In genomic region chr6:167795874-167796667, GRCh38 we compare ENCODE assay signal across 8 cellular contexts. TPM values are rescaled to one million over a fixed set of nuclear protein-coding genes. Genes with fewer than 3 reads are reported as not detected.
DNase-seq lines count a peak whose midpoint lies in the region; ATAC-seq and TF ChIP-seq lines count a peak whose summit lies in the region.

No MANE protein-coding gene starts in this region.

- H3K27me3 ChIP-seq in H7 (ENCODE audit: control insufficient read depth, insufficient read depth, low read length), result no peaks in the 10 kb centered on the region
- H3K27me3 ChIP-seq in right cardiac atrium (ENCODE audit: control insufficient read depth, insufficient read depth), result no peaks in the 10 kb centered on the region
- no peaks in the 10 kb centered on the region for H3K27me3 ChIP-seq in smooth muscle cell (ENCODE audit: low read depth)

- POLR2A ChIA-PET in activated CD8-positive, alpha-beta T cell treated with anti-CD3 and anti-CD28 coated beads for 36 hours (lab: Charles Lee), result no interaction called here

- no peak overlapping the region for H3K9ac ChIP-seq in smooth muscle cell (ENCODE audit: low read depth)

- no peaks in the 10 kb centered on the region for H3K9me3 ChIP-seq in right cardiac atrium (ENCODE audit: control insufficient read depth, low read length)
- no peaks in the 10 kb centered on the region for H3K9me3 ChIP-seq in smooth muscle cell (replicated peaks; ENCODE audit: low read depth)

- no peaks in the 10 kb centered on the region for H3F3A ChIP-seq in smooth muscle cell (ENCODE audit: low read depth)

- H3K4me1 ChIP-seq in right cardiac atrium (ENCODE audit: control insufficient read depth, insufficient read depth, low read length) (no peaks in the 10 kb centered on the region), smooth muscle cell (ENCODE audit: low read depth) (no peaks in the 10 kb centered on the region)

- H3K27ac Mint-ChIP-seq in activated CD8-positive, alpha-beta T cell treated with anti-CD3 and anti-CD28 coated beads for 36 hours, result no peak overlapping the region

- 42% methylated on average over 37 of the region's 37 CpGs for WGBS in right cardiac atrium
- WGBS in smooth muscle cell (ENCODE audit: low lambda C conversion rate), result 87% methylated on average over 37 of the region's 37 CpGs

- ATAC-seq in activated CD8-positive, alpha-beta T cell treated with anti-CD3 and anti-CD28 coated beads for 36 hours, result no peak
- ATAC-seq in right cardiac atrium, result peak; percentile 77 to 85

- H3K4me2 ChIP-seq in smooth muscle cell, result no peak overlapping the region

- H3K4me3 ChIP-seq in H7 (ENCODE audit: insufficient read depth, low read depth, low read length) (peak overlapping the region; percentile 8; the same call in 1 of the 2 replicates), right cardiac atrium (ENCODE audit: low read length) (no peak overlapping the region), smooth muscle cell (no peak overlapping the region)

- no peak overlapping the region for H3K27ac ChIP-seq in right cardiac atrium (ENCODE audit: low read length)
- no peak overlapping the region for H3K27ac ChIP-seq in smooth muscle cell (ENCODE audit: low read depth)

- CTCF ChIA-PET in activated CD8-positive, alpha-beta T cell treated with anti-CD3 and anti-CD28 coated beads for 36 hours (lab: Charles Lee), result no interaction called here

- intact Hi-C loops in activated CD8-positive, alpha-beta T cell treated with anti-CD3 and anti-CD28 coated beads for 36 hours (cut with micrococcal nuclease), result no loop called here
- intact Hi-C loops in right cardiac atrium (cut with DNase I), result no loop called here

- no peaks in the 10 kb centered on the region for H4K20me1 ChIP-seq in smooth muscle cell (ENCODE audit: low read depth)

- H3K9me3 Mint-ChIP-seq in activated CD8-positive, alpha-beta T cell treated with anti-CD3 and anti-CD28 coated beads for 36 hours, result no peaks in the 10 kb centered on the region

- DNase-seq in H7, result peak; percentile 70
- DNase-seq in activated CD8-positive, alpha-beta T cell treated with anti-CD3 and anti-CD28 coated beads for 36 hours, result peak; percentile 9
- peak; percentile 47 to 74 (median 72) for DNase-seq in right cardiac atrium
- DNase-seq in retina, result peak; percentile 81
- DNase-seq in LoVo (ENCODE audit: low spot score), result no peak
- no peak for DNase-seq in smooth muscle cell (lab: John Stamatoyannopoulos, UW; ENCODE audit: unreplicated experiment)
- DNase-seq in NCI-H510A (lab: John Stamatoyannopoulos, UW), result no peak
- no peak for DNase-seq in stimulated activated naive CD4-positive, alpha-beta T cell (lab: John Stamatoyannopoulos, UW)

- peaks cover 3% of the 10 kb centered on the region for H3K4me1 Mint-ChIP-seq in activated CD8-positive, alpha-beta T cell treated with anti-CD3 and anti-CD28 coated beads for 36 hours (ENCODE audit: low read depth)

- H3K36me3 ChIP-seq in H7 (replicated peaks; ENCODE audit: control insufficient read depth, insufficient read depth, low read length) (no peaks in the 10 kb centered on the region), smooth muscle cell (ENCODE audit: low read depth) (no peaks in the 10 kb centered on the region)

- peak overlapping the region; percentile 20 for H3K4me3 Mint-ChIP-seq in activated CD8-positive, alpha-beta T cell treated with anti-CD3 and anti-CD28 coated beads for 36 hours

- H3K79me2 ChIP-seq in smooth muscle cell (ENCODE audit: low read depth), result no peaks in the 10 kb centered on the region

- no peaks in the 10 kb centered on the region for H3K36me3 Mint-ChIP-seq in activated CD8-positive, alpha-beta T cell treated with anti-CD3 and anti-CD28 coated beads for 36 hours (ENCODE audit: low read depth)

- TF ChIP-seq CTCF in activated CD8-positive, alpha-beta T cell treated with anti-CD3 and anti-CD28 coated beads for 36 hours (IDR thresholded peaks at IDR 0.05), result no peak
- no peak for TF ChIP-seq CTCF in smooth muscle cell (IDR thresholded peaks at IDR 0.05; ENCODE audit: borderline replicate concordance, insufficient read depth, poor library complexity, severe bottlenecking)

- H2AFZ ChIP-seq in smooth muscle cell (ENCODE audit: low read depth), result no peak overlapping the region

- H3K27me3 Mint-ChIP-seq in activated CD8-positive, alpha-beta T cell treated with anti-CD3 and anti-CD28 coated beads for 36 hours, result peaks cover 34% of the 10 kb centered on the region

RNA-seq across cellular contexts. Expression of gene AFDN, which starts 30.6 kb away (rescaled TPM):
- 67.6 and 107 TPM in 2 replicates for total RNA-seq in H7 (2014; rRNA removed; shearing (Covaris generic))
- 10 to 100 TPM; 13.0 to 14.1 TPM for total RNA-seq in activated CD8-positive, alpha-beta T cell treated with anti-CD3 and anti-CD28 coated beads for 36 hours
- total RNA-seq in right cardiac atrium, result 10 to 100 TPM; 45.3 to 58.0 (median 48.9) TPM
- 23.0 TPM for polyA plus RNA-seq in right cardiac atrium
- 98.8 and 125 TPM in 2 replicates for total RNA-seq in smooth muscle cell
- polyA plus RNA-seq in smooth muscle cell, result 52.3 and 83.7 TPM in 2 replicates

Comparison
In these comparisons a context has a peak if more than half of its experiments do, and no peak if none do; other contexts are left out.
1. DNase-seq: peak in H7 (single experiment), activated CD8-positive, alpha-beta T cell treated with anti-CD3 and anti-CD28 coated beads for 36 hours (single experiment), right cardiac atrium (3 of 3) and retina (single experiment); none in LoVo (single experiment), smooth muscle cell (single experiment), NCI-H510A (single experiment) and stimulated activated naive CD4-positive, alpha-beta T cell (0 of 6).